1 cellular context compared by ENCODE assay signal in the genomic region with DNA sequence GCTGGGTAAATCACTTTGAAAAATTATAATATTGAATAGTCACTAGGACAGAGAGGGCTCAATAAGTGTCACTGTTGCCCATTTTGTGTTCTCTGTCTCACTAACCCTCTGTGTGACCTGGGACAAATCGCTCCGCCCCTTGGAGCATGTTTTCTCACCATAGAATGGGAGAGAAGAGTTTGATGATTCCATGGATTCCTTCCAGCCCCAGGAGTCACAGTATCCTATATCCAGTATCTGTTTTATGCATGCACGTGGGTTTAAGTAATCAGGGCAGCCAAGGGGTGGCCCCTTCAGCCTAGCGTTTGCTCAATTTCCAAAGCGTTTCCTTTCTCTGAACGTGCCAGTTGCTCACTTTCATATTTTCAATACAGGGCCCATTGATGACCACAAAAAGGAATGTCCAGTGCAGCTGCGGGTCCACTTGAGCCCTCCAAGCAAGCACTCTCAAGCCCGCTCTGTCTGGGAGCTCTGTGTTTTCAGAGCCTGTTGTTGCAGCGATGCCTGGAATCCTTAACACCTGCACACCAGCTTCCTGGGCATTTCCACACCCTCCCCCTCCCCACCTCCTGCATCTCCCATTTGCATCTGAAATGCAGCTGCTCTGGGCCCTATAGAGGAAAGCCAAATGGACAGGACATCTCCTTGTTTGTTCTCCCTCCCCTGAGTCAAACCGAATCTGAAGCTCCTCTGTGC.
A peak's percentile ranks its signal among the peaks of the same experiment; 100 is the strongest.
TF ChIP-seq lines count a peak whose summit lies in the region.

No MANE protein-coding gene starts in this region.

TF ChIP-seq in GM23338, 12 proteins besides CTCF, POLR2A, EP300 and RAD21 (continued from another document):
- TF ChIP-seq ETS1 (IDR thresholded peaks at IDR 0.05) (no peak), EZH2 (IDR thresholded peaks at IDR 0.05; ENCODE audit: low read depth, unreplicated experiment) (no peak), ZNF331 (CRISPR knock-in tag; IDR thresholded peaks at IDR 0.05; ENCODE audit: low read depth) (0 out of 2 replicates have a peak, but pooled peaks have one; percentile 26), JUNB (IDR thresholded peaks at IDR 0.05; ENCODE audit: unreplicated experiment) (no peak), STAT1 (IDR thresholded peaks at IDR 0.05; ENCODE audit: unreplicated experiment) (no peak), ZNF114 (CRISPR knock-in tag; IDR thresholded peaks at IDR 0.05) (0 out of 2 replicates have a peak, but pooled peaks have one; percentile 12), POLR2AphosphoS5 (IDR thresholded peaks at IDR 0.05; ENCODE audit: low read depth) (no peak)
- TF ChIP-seq, protein P1, sequence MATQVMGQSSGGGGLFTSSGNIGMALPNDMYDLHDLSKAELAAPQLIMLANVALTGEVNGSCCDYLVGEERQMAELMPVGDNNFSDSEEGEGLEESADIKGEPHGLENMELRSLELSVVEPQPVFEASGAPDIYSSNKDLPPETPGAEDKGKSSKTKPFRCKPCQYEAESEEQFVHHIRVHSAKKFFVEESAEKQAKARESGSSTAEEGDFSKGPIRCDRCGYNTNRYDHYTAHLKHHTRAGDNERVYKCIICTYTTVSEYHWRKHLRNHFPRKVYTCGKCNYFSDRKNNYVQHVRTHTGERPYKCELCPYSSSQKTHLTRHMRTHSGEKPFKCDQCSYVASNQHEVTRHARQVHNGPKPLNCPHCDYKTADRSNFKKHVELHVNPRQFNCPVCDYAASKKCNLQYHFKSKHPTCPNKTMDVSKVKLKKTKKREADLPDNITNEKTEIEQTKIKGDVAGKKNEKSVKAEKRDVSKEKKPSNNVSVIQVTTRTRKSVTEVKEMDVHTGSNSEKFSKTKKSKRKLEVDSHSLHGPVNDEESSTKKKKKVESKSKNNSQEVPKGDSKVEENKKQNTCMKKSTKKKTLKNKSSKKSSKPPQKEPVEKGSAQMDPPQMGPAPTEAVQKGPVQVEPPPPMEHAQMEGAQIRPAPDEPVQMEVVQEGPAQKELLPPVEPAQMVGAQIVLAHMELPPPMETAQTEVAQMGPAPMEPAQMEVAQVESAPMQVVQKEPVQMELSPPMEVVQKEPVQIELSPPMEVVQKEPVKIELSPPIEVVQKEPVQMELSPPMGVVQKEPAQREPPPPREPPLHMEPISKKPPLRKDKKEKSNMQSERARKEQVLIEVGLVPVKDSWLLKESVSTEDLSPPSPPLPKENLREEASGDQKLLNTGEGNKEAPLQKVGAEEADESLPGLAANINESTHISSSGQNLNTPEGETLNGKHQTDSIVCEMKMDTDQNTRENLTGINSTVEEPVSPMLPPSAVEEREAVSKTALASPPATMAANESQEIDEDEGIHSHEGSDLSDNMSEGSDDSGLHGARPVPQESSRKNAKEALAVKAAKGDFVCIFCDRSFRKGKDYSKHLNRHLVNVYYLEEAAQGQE (IDR thresholded peaks at IDR 0.05; ENCODE audit: unreplicated experiment) = no peak
